1 cellular context compared by ENCODE assay signal in genomic region chr17:48626470-48627241, GRCh38.
TF ChIP-seq lines count a peak whose summit lies in the region.

No MANE protein-coding gene starts in this region.

TF ChIP-seq in K562, 482 proteins besides CTCF, POLR2A, EP300 and RAD21 (continues in another document):
- peak; percentile 72; the same call in 1 of the 2 replicates for TF ChIP-seq ATF2 (CRISPR knock-in tag; IDR thresholded peaks at IDR 0.05)
- no peak for TF ChIP-seq ZNF280A (IDR thresholded peaks at IDR 0.05; ENCODE audit: low read depth, partially characterized antibody)
- TF ChIP-seq SRSF3 (IDR thresholded peaks at IDR 0.05; ENCODE audit: insufficient read depth, low read length): no peak
- TF ChIP-seq SNRNP70 (optimal IDR thresholded peaks at IDR 0.05; ENCODE audit: low read depth, low read length): no peak
- no peak for TF ChIP-seq ZNF311 (CRISPR knock-in tag; IDR thresholded peaks at IDR 0.05)
- no peak for TF ChIP-seq NR2C2 (CRISPR knock-in tag; IDR thresholded peaks at IDR 0.05)
- TF ChIP-seq NR2C2 (tag; IDR thresholded peaks at IDR 0.05): peak; percentile 59
- TF ChIP-seq ZNF830 (CRISPR knock-in tag; IDR thresholded peaks at IDR 0.05): no peak
- TF ChIP-seq CC2D1A (IDR thresholded peaks at IDR 0.05): peak; percentile 72; the same call in 1 of the 2 replicates
- TF ChIP-seq GTF2F1 (IDR thresholded peaks at IDR 0.05; ENCODE audit: low read depth, low read length): no peak
- no peak for TF ChIP-seq MCM2 (IDR thresholded peaks at IDR 0.05; ENCODE audit: low read depth)
- peak; percentile 86 for TF ChIP-seq DPF2 (IDR thresholded peaks at IDR 0.05)
- TF ChIP-seq SMAD3 (CRISPR knock-in tag; conservative IDR thresholded peaks at IDR 0.05): no peak; the same call in 1 of the 2 replicates
- no peak for TF ChIP-seq ZNF253 (CRISPR knock-in tag; conservative IDR thresholded peaks at IDR 0.05)
- TF ChIP-seq HNRNPUL1 (IDR thresholded peaks at IDR 0.05; ENCODE audit: low read length): no peak
- no peak for TF ChIP-seq SNIP1 (IDR thresholded peaks at IDR 0.05; ENCODE audit: low read depth)
- TF ChIP-seq CHCHD3 (CRISPR knock-in tag; IDR thresholded peaks at IDR 0.05): no peak
- TF ChIP-seq NFIX (CRISPR knock-in tag; IDR thresholded peaks at IDR 0.05; ENCODE audit: low read depth): no peak
- no peak for TF ChIP-seq L3MBTL2 (IDR thresholded peaks at IDR 0.05)
- 0 out of 2 replicates have a peak, but pooled peaks have one; percentile 39 for TF ChIP-seq NKRF (IDR thresholded peaks at IDR 0.05; ENCODE audit: borderline replicate concordance)
- no peak; the same call in 1 of the 2 replicates for TF ChIP-seq KLF13 (tag; IDR thresholded peaks at IDR 0.05; ENCODE audit: borderline replicate concordance, low read depth)
- no peak for TF ChIP-seq NR1H2 (CRISPR knock-in tag; IDR thresholded peaks at IDR 0.05)
- TF ChIP-seq E2F5 (CRISPR knock-in tag; IDR thresholded peaks at IDR 0.05): no peak
- TF ChIP-seq ZNF449 (CRISPR knock-in tag; IDR thresholded peaks at IDR 0.05): no peak
- no peak for TF ChIP-seq RHOXF2B (CRISPR knock-in tag; conservative IDR thresholded peaks at IDR 0.05)
- no peak for TF ChIP-seq ZBTB34 (CRISPR knock-in tag; IDR thresholded peaks at IDR 0.05)
- TF ChIP-seq TFE3 (CRISPR knock-in tag; IDR thresholded peaks at IDR 0.05): no peak
- no peak; the same call in 1 of the 2 replicates for TF ChIP-seq ZNF384 (IDR thresholded peaks at IDR 0.05; ENCODE audit: low read depth, low read length)
- 0 out of 2 replicates have a peak, but pooled peaks have one; percentile 18 for TF ChIP-seq CREB5 (CRISPR knock-in tag; IDR thresholded peaks at IDR 0.05)
- peak; percentile 21; the same call in 1 of the 2 replicates for TF ChIP-seq TEAD2 (tag; IDR thresholded peaks at IDR 0.05)
- peak; percentile 89 for TF ChIP-seq PBX2 (CRISPR knock-in tag; IDR thresholded peaks at IDR 0.05; ENCODE audit: low read depth)
- TF ChIP-seq PBX2 (tag; conservative IDR thresholded peaks at IDR 0.05; ENCODE audit: low read depth): peak; percentile 99
- no peak for TF ChIP-seq SREBF2 (CRISPR knock-in tag; IDR thresholded peaks at IDR 0.05)
- peak; percentile 68 for TF ChIP-seq TBP (optimal IDR thresholded peaks at IDR 0.05; ENCODE audit: low read depth, low read length)
- no peak for TF ChIP-seq ZFPM2 (CRISPR knock-in tag; IDR thresholded peaks at IDR 0.05)
- peak; percentile 62 for TF ChIP-seq POLR2AphosphoS5 (IDR thresholded peaks at IDR 0.05; ENCODE audit: control insufficient read depth, insufficient read depth, low read depth, low read length)
- TF ChIP-seq TAF7 (tag; IDR thresholded peaks at IDR 0.05): peak; percentile 12; the same call in 1 of the 2 replicates
- TF ChIP-seq ZNF217 (CRISPR knock-in tag; IDR thresholded peaks at IDR 0.05): no peak
- TF ChIP-seq ZNF785 (CRISPR knock-in tag; IDR thresholded peaks at IDR 0.05): no peak
- TF ChIP-seq ARID3A (IDR thresholded peaks at IDR 0.05; ENCODE audit: borderline replicate concordance, low read depth, low read length): peak; percentile 99
- TF ChIP-seq TCF3 (CRISPR knock-in tag; IDR thresholded peaks at IDR 0.05): peak; percentile 51; the same call in 1 of the 2 replicates
- TF ChIP-seq MTA1 (IDR thresholded peaks at IDR 0.05; ENCODE audit: borderline replicate concordance): peak; percentile 32; the same call in 1 of the 2 replicates
- peak in 1 of 2 experiments; percentile 30; a peak in 1 of 4 replicates for TF ChIP-seq NONO (IDR thresholded peaks at IDR 0.05; ENCODE audit: low read depth in 2 of 2, low read length in 1 of 2)
- TF ChIP-seq TOE1 (IDR thresholded peaks at IDR 0.05; ENCODE audit: borderline replicate concordance): peak; percentile 69
- no peak for TF ChIP-seq TOE1 (CRISPR knock-in tag; IDR thresholded peaks at IDR 0.05; ENCODE audit: borderline replicate concordance, low read depth)
- TF ChIP-seq SFPQ (IDR thresholded peaks at IDR 0.05; ENCODE audit: low read depth, low read length): no peak
- TF ChIP-seq ZKSCAN3 (CRISPR knock-in tag; IDR thresholded peaks at IDR 0.05): no peak
- TF ChIP-seq NR4A1 (CRISPR knock-in tag; IDR thresholded peaks at IDR 0.05): no peak
- no peak for TF ChIP-seq NR4A1 (tag; IDR thresholded peaks at IDR 0.05)
